Comparison of ENCODE assay signal across 10 cellular contexts in genomic region chr10:122468923-122469781, GRCh38. TPM values are rescaled to one million over a fixed set of nuclear protein-coding genes. Genes with fewer than 3 reads are reported as not detected.
DNase-seq lines count a peak whose midpoint lies in the region; ATAC-seq, FAIRE-seq and TF ChIP-seq lines count a peak whose summit lies in the region.
"Had no signal": no experiment of that assay in that cellular context is flagged by ENCODE, and none has a peak within 500 bp of the region (broad histone marks: within the 10 kb centered on the region; RNA-seq: fewer than 3 reads in every experiment).

No MANE protein-coding gene starts in this region.

- peak; percentile 96 for FAIRE-seq in RCC 7860 (lab: Jason Lieb, UNC)

- ATAC-seq in GM18858 (IDR thresholded peaks at IDR 0.05; ENCODE audit: unreplicated experiment): no peak

- H3K4me3 ChIP-seq in fibroblast of the aortic adventitia (ENCODE audit: low read depth, low read length): no peak overlapping the region

- no peak for TF ChIP-seq CTCF in fibroblast of the aortic adventitia (IDR thresholded peaks at IDR 0.05; ENCODE audit: insufficient read depth, low read length)

- DNase-seq in EH (ENCODE audit: low read depth): peak; percentile 99
- DNase-seq in RCC 7860 (ENCODE audit: low spot score): peak; percentile 97
- DNase-seq in fibroblast of the aortic adventitia (ENCODE audit: low read depth): peak; percentile 94
- DNase-seq in pulmonary artery endothelial cell (ENCODE audit: low read depth, low spot score): peak; percentile 37
- no peak for DNase-seq in cerebellar nuclear complex (lab: John Stamatoyannopoulos, UW)
- DNase-seq in NCI-H345 (lab: John Stamatoyannopoulos, UW): no peak
- DNase-seq in NCI-H1105 treated with DMSO at 0.1 percent for 48 hours (lab: John Stamatoyannopoulos, UW): no peak
- DNase-seq: activated naive CD8-positive, alpha-beta T cell treated with anti-CD3 and anti-CD28 coated beads, Interleukin-2, amount 10 ng/mL, durations not matched to agents 7 days and 5 days; NCI-H1092 had no signal

RNA-seq across cellular contexts. Expression of gene HTRA1, which starts 7.8 kb away (rescaled TPM):
- total RNA-seq in fibroblast of the aortic adventitia (ENCODE audit: low replicate concordance): 55.5 and 156 TPM in 2 replicates
- total RNA-seq in pulmonary artery endothelial cell: 68.1 and 94.2 TPM in 2 replicates

RNA-seq across cellular contexts. Expression of gene ARMS2, which starts 14.7 kb away (rescaled TPM):
- total RNA-seq in fibroblast of the aortic adventitia (ENCODE audit: low replicate concordance): not detected in 2 replicates
- not detected in 2 replicates for total RNA-seq in pulmonary artery endothelial cell
- total RNA-seq: activated naive CD8-positive, alpha-beta T cell treated with anti-CD3 and anti-CD28 coated beads, Interleukin-2, amount 10 ng/mL, durations not matched to agents 7 days and 5 days had no signal

Comparison
In these comparisons a context has a peak if more than half of its experiments do, and no peak if none do; other contexts are left out.
1. DNase-seq: peak in EH (single experiment), RCC 7860 (single experiment), fibroblast of the aortic adventitia (single experiment) and pulmonary artery endothelial cell (single experiment); none in cerebellar nuclear complex (0 of 2), NCI-H345 (single experiment) and NCI-H1105 treated with DMSO at 0.1 percent for 48 hours (single experiment).